Comparison of ENCODE assay signal across 20 cellular contexts in genomic region chr3:142489572-142490323, GRCh38.
"Had no signal": no experiment of that assay in that cellular context is flagged by ENCODE, and none has a peak within 500 bp of the region (broad histone marks: within the 10 kb centered on the region; RNA-seq: fewer than 3 reads in every experiment).

No MANE protein-coding gene starts in this region.

- H3K4me3 ChIP-seq: gastrocnemius medialis, heart left ventricle, tibial nerve, vagina had no signal

- DNase-seq: activated CD4-positive, alpha-beta T cell treated with anti-CD3 and anti-CD28 coated beads, Interleukin-2, amount 10 ng/mL, durations not matched to agents 24 days and 14 days; activated CD4-positive, CD25-positive, alpha-beta regulatory T cell; activated CD8-positive, alpha-beta memory T cell treated with anti-CD3 and anti-CD28 coated beads for 24 hours; activated naive CD4-positive, alpha-beta T cell treated with Interleukin-2 at 50 U/mL for 16 hours; aorta; cerebellar nuclear complex; dermis blood vessel endothelial cell; effector memory CD8-positive, alpha-beta T cell; gastrocnemius medialis; heart left ventricle; immature natural killer cell; nucleus accumbens; right cardiac atrium; small intestine; stimulated activated CD4-positive, alpha-beta T cell treated with anti-CD3 and anti-CD28 coated beads, Interleukin-4, amount 100 ng/mL, for 24 hours; stimulated activated naive CD4-positive, alpha-beta T cell treated with Interleukin-2 at 50 U/mL for 16 hours; substantia nigra had no signal

- H3K9me3 ChIP-seq: gastrocnemius medialis, heart left ventricle, tibial nerve, vagina had no signal

- H3K4me1 ChIP-seq: gastrocnemius medialis, heart left ventricle, tibial nerve, vagina had no signal

- H3K27ac ChIP-seq: gastrocnemius medialis, heart left ventricle, tibial nerve, vagina had no signal

- H3K27me3 ChIP-seq: gastrocnemius medialis, heart left ventricle, tibial nerve, vagina had no signal

- ATAC-seq: activated T-helper 17 cell treated with anti-CD3 and anti-CD28 coated beads, Interleukin-2, amount 50 U/mL, for 72 hours; effector memory CD8-positive, alpha-beta T cell; gastrocnemius medialis; heart left ventricle; right cardiac atrium had no signal
